ENCODE assay signal across 7 cellular contexts in genomic region chr17:68022547-68022946, GRCh38. TPM values are rescaled to one million over a fixed set of nuclear protein-coding genes. Genes with fewer than 3 reads are reported as not detected.
A peak's percentile ranks its signal among the peaks of the same experiment; 100 is the strongest.
DNase-seq lines count a peak whose midpoint lies in the region; ATAC-seq, FAIRE-seq and TF ChIP-seq lines count a peak whose summit lies in the region.
"Not testable (repeated sequence)": the region's sequence is repeated elsewhere in the genome, so short reads cannot be mapped to it uniquely, and the experiment has no call there.

No MANE protein-coding gene starts in this region.

- H3K9me3 Mint-ChIP-seq in HFFc6, result not testable (repeated sequence)

- H2AFZ ChIP-seq in PC-3 (ENCODE audit: low read length); H1 (ENCODE audit: low read length): not testable (repeated sequence)

- H2BK20ac ChIP-seq in H1 (ENCODE audit: low read length), result not testable (repeated sequence)

- ATAC-seq in PC-3, result not testable (repeated sequence)

- H4K91ac ChIP-seq in H1 (replicated peaks; ENCODE audit: insufficient read length, low read length), result not testable (repeated sequence)

- peaks cover 13% of the 10 kb centered on the region for H3K4me1 ChIP-seq in DOHH2 (ENCODE audit: control insufficient read depth, low read length)
- H3K4me1 ChIP-seq in PC-3 (ENCODE audit: insufficient read depth, low read length); H1 (replicated peaks in 1 of 4; ENCODE audit: control insufficient read depth in 3 of 4, insufficient read depth in 4 of 4, low read length in 3 of 4): not testable (repeated sequence)

- not testable (repeated sequence) for TF ChIP-seq POLR2A in H1 (IDR thresholded peaks at IDR 0.05; ENCODE audit: control extremely low read depth in 1 of 2, low read depth in 2 of 2, low read length in 2 of 2)

- TF ChIP-seq EP300 in H1 (IDR thresholded peaks at IDR 0.05; ENCODE audit: borderline replicate concordance in 1 of 2, low read depth in 2 of 2, low read length in 2 of 2), result not testable (repeated sequence)

- not testable (repeated sequence) for H3K9ac ChIP-seq in PC-3 (ENCODE audit: low read length); H1 (replicated peaks in 1 of 4; ENCODE audit: extremely low read depth in 1 of 4, low read depth in 3 of 4, low read length in 3 of 4)

- peaks cover 13% of the 10 kb centered on the region for H3K4me1 Mint-ChIP-seq in HFFc6 (ENCODE audit: low read depth)

- not testable (repeated sequence) for H4K8ac ChIP-seq in H1 (ENCODE audit: extremely low read depth, insufficient read depth, low read length)

- CTCF ChIA-PET in PC-3 (lab: Charles Lee), result not testable (repeated sequence)
- CTCF ChIA-PET in H1 (lab: Charles Lee; ENCODE audit: partially characterized antibody), result interaction anchor here (0.6 to 1.8 kb wide), 15 partner anchors 8 to 377 kb away, joined by 3 to 13 read pairs (median 4); partner anchors contain the start of gene KPNA2

- not testable (repeated sequence) for H3K9me3 ChIP-seq in DOHH2 (ENCODE audit: control insufficient read depth, insufficient read depth, low read length); PC-3 (ENCODE audit: low read length); WERI-Rb-1 (ENCODE audit: severe bottlenecking); H1 (ENCODE audit: insufficient read depth in 2 of 2, low read depth in 1 of 2, low read length in 1 of 2)

- H3K4me3 ChIP-seq in DOHH2 (ENCODE audit: low read length); PC-3 (ENCODE audit: low read length); WERI-Rb-1 (ENCODE audit: low read depth, low read length); H1 (ENCODE audit: extremely low read depth in 1 of 4, insufficient read depth in 2 of 4, low read depth in 3 of 4, low read length in 4 of 4): not testable (repeated sequence)

- not testable (repeated sequence) for H3F3A ChIP-seq in DOHH2 (ENCODE audit: control insufficient read depth, insufficient read depth); PC-3 (ENCODE audit: low read length, unreplicated experiment)

- H3K56ac ChIP-seq in H1 (replicated peaks; ENCODE audit: insufficient read length, low read depth, low read length), result not testable (repeated sequence)

- H3K27ac ChIP-seq in 22Rv1; DOHH2 (ENCODE audit: low read depth, low read length); PC-3 (ENCODE audit: low read length); WERI-Rb-1; H1 (ENCODE audit: low read depth, low read length): not testable (repeated sequence)

- H3K4me3 Mint-ChIP-seq in HFFc6, result not testable (repeated sequence)

- intact Hi-C loops in PC-3 (cut with micrococcal nuclease), result not testable (repeated sequence)

- H3K18ac ChIP-seq in H1 (ENCODE audit: extremely low read depth, low read length), result not testable (repeated sequence)

- not testable (repeated sequence) for H3K27ac Mint-ChIP-seq in HFFc6

- peak; percentile 16 to 35; a peak in 2 of 4 replicates for TF ChIP-seq RAD21 in H1 (IDR thresholded peaks at IDR 0.05 in 1 of 2, conservative IDR thresholded peaks at IDR 0.05 in 1 of 2; ENCODE audit: low read depth in 2 of 2, low read length in 2 of 2)

- not testable (repeated sequence) for H3K14ac ChIP-seq in H1 (ENCODE audit: insufficient read length)

- H4K20me1 ChIP-seq in DOHH2 (ENCODE audit: control insufficient read depth, insufficient read depth, low read depth, low read length); PC-3 (ENCODE audit: low read length); H1 (replicated peaks in 1 of 2; ENCODE audit: control insufficient read depth in 1 of 2, insufficient read depth in 2 of 2, low read length in 2 of 2): not testable (repeated sequence)

- not testable (repeated sequence) for H2BK5ac ChIP-seq in H1 (ENCODE audit: low read depth, low read length)

- DNase-seq in HFFc6; PC-3; WERI-Rb-1; H1 (ENCODE audit: low read depth in 1 of 2, low spot score in 2 of 2): not testable (repeated sequence)
- DNase-seq in mesenteric fat pad (ENCODE audit: low spot score), result peak; percentile 37

- not testable (repeated sequence) for H2BK12ac ChIP-seq in H1 (ENCODE audit: low read depth, low read length)

- not testable (repeated sequence) for H2BK120ac ChIP-seq in H1 (replicated peaks; ENCODE audit: low read depth, low read length)

- not testable (repeated sequence) for H3K4me2 ChIP-seq in DOHH2 (ENCODE audit: low read length); PC-3 (ENCODE audit: low read length); H1 (ENCODE audit: insufficient read depth in 1 of 2, low read depth in 2 of 2, low read length in 2 of 2)

- not testable (repeated sequence) for H4K5ac ChIP-seq in H1 (ENCODE audit: insufficient read length, low read depth, low read length)

- H3K27me3 Mint-ChIP-seq in HFFc6 (ENCODE audit: insufficient read depth), result not testable (repeated sequence)

- H2AK5ac ChIP-seq in H1 (ENCODE audit: low read depth, low read length), result not testable (repeated sequence)

- H3K79me2 ChIP-seq in DOHH2 (ENCODE audit: control insufficient read depth, low read length); PC-3 (ENCODE audit: low read length); H1 (ENCODE audit: control insufficient read depth in 1 of 2, insufficient read depth in 2 of 2, low read length in 2 of 2): not testable (repeated sequence)

- POLR2A ChIA-PET in PC-3 (lab: Charles Lee; ENCODE audit: unreplicated experiment), result not testable (repeated sequence)
- POLR2A ChIA-PET in H1 (lab: Charles Lee; ENCODE audit: partially characterized antibody), result interaction anchor here (0.9 to 4.0 kb wide), 3 partner anchors 12 to 55 kb away, joined by 3 to 41 read pairs (median 9); partner anchors contain the start of gene KPNA2

- H3K23ac ChIP-seq in H1 (ENCODE audit: insufficient read length), result not testable (repeated sequence)

- H3K79me1 ChIP-seq in H1 (ENCODE audit: low read depth, low read length), result not testable (repeated sequence)

- not testable (repeated sequence) for FAIRE-seq in H1 (lab: Jason Lieb, UNC)

- not testable (repeated sequence) for H3K23me2 ChIP-seq in H1 (ENCODE audit: low read depth, low read length)

- H3K27me3 ChIP-seq in DOHH2 (ENCODE audit: control insufficient read depth, low read length); PC-3 (ENCODE audit: low read length); WERI-Rb-1 (ENCODE audit: insufficient read depth, low read depth, severe bottlenecking); H1 (replicated peaks in 1 of 4; ENCODE audit: control insufficient read depth in 3 of 4, extremely low read depth in 1 of 4, insufficient read depth in 3 of 4, low read length in 3 of 4): not testable (repeated sequence)

- WGBS in H1 (ENCODE audit: extremely low coverage in 1 of 2, insufficient coverage in 1 of 2, insufficient read length in 1 of 2, insufficient replicate concordance in 2 of 2, low coverage in 1 of 2, low lambda C conversion rate in 2 of 2, missing lambda C conversion rate in 1 of 2), 2 experiments, result 87% methylated on average over 15 of the region's 15 CpGs; no CpG with 5 or more reads in 1 of the 2 experiments

- BruUV-seq in PC-3 (replicated peaks; lab: Mats Ljungman, UMichigan), result not testable (repeated sequence)

- not testable (repeated sequence) for H2BK15ac ChIP-seq in H1 (ENCODE audit: low read length)

- not testable (repeated sequence) for H3K36me3 Mint-ChIP-seq in HFFc6 (ENCODE audit: low read depth)

- TF ChIP-seq CTCF in 22Rv1 (IDR thresholded peaks at IDR 0.05) (peak; percentile 40), DOHH2 (IDR thresholded peaks at IDR 0.05; ENCODE audit: low read depth, low read length, poor library complexity, severe bottlenecking) (peak; percentile 47), HFFc6 (IDR thresholded peaks at IDR 0.05) (peak; percentile 30; the same call in 1 of the 2 replicates), PC-3 (conservative IDR thresholded peaks at IDR 0.05; ENCODE audit: low read depth, low read length) (peak; percentile 30; the same call in 1 of the 2 replicates), WERI-Rb-1 (IDR thresholded peaks at IDR 0.05; ENCODE audit: low read depth, low read length) (peak; percentile 8; the same call in 1 of the 2 replicates), H1 (IDR thresholded peaks at IDR 0.05; ENCODE audit: control extremely low read depth in 1 of 3, insufficient read depth in 1 of 3, low read depth in 1 of 3, low read length in 3 of 3) (peak in 2 of 3 experiments; percentile 21 to 23; a peak in 2 of 4 replicates)

- H3K4ac ChIP-seq in H1 (replicated peaks; ENCODE audit: insufficient read length, low read depth, low read length), result not testable (repeated sequence)

- H3K9me2 ChIP-seq in DOHH2 (replicated peaks; ENCODE audit: control insufficient read depth, low read length); PC-3 (replicated peaks; ENCODE audit: low read length): not testable (repeated sequence)

- not testable (repeated sequence) for H3K36me3 ChIP-seq in DOHH2 (ENCODE audit: control insufficient read depth, low read length); PC-3 (ENCODE audit: low read depth, low read length); WERI-Rb-1; H1 (ENCODE audit: control insufficient read depth in 2 of 4, insufficient read depth in 4 of 4, low read length in 3 of 4)

RNA-seq across cellular contexts. Expression of gene KPNA2, which starts 13.0 kb away (rescaled TPM):
- total RNA-seq in HFFc6 (2021; fragmentation: NEBNext Ultra II Directional; extraction: Animal tissue kit (Norgen Biotek cat#: 25700)), result 100 to 1,000 TPM; 152 to 296 (median 277) TPM
- 223 and 288 TPM in 2 replicates for total RNA-seq in PC-3 (2014; rRNA removed)
- total RNA-seq in H1 (2021; fragmentation: NEBNext Ultra II Directional; extraction: Animal tissue kit (Norgen Biotek cat#: 25700)), result 599 and 612 TPM in 2 replicates
- polyA plus RNA-seq in H1 (2011; rRNA removed), result 282 and 413 TPM in 2 replicates
- 359 TPM for polyA plus RNA-seq in H1 (2011; cell fraction: cytosol; rRNA removed)
- 273 TPM for polyA plus RNA-seq in H1 (2011; cell fraction: nucleus; rRNA removed)
- polyA plus RNA-seq in H1 (2012, experiment 1 of 2), result 400 to 532 TPM (median 448 TPM) in 4 replicates
- polyA plus RNA-seq in H1 (2012, experiment 2 of 2), result 97.1 TPM
- 316 TPM for polyA plus RNA-seq in H1 (2013, experiment 1 of 2)
- polyA plus RNA-seq in H1 (2013, experiment 2 of 2), result 317 TPM
- polyA minus RNA-seq in H1 (2011; rRNA and poly(A)+ RNA removed), result 770 and 875 TPM in 2 replicates
- 428 TPM for polyA minus RNA-seq in H1 (2011; cell fraction: cytosol; rRNA and poly(A)+ RNA removed)
- 320 TPM for polyA minus RNA-seq in H1 (2011; cell fraction: nucleus; rRNA and poly(A)+ RNA removed)
- total RNA-seq in mesenteric fat pad, result 37.9 TPM

RNA-seq across cellular contexts. Expression of gene C17orf58, which starts 26.3 kb away (rescaled TPM):
- 1 to 10 TPM; 5.4 to 6.6 (median 6.1) TPM for total RNA-seq in HFFc6 (2021; fragmentation: NEBNext Ultra II Directional; extraction: Animal tissue kit (Norgen Biotek cat#: 25700))
- total RNA-seq in PC-3 (2014; rRNA removed), result 13.2 and 25.3 TPM in 2 replicates
- total RNA-seq in H1 (2021; fragmentation: NEBNext Ultra II Directional; extraction: Animal tissue kit (Norgen Biotek cat#: 25700)), result 21.8 and 24.1 TPM in 2 replicates
- 20.5 and 22.6 TPM in 2 replicates for polyA plus RNA-seq in H1 (2011; rRNA removed)
- polyA plus RNA-seq in H1 (2011; cell fraction: cytosol; rRNA removed), result 23.9 TPM
- polyA plus RNA-seq in H1 (2011; cell fraction: nucleus; rRNA removed), result 18.5 TPM
- polyA plus RNA-seq in H1 (2012, experiment 1 of 2), result 17.9 to 21.2 TPM (median 19.4 TPM) in 4 replicates
- 8.9 TPM for polyA plus RNA-seq in H1 (2012, experiment 2 of 2)
- 32.3 TPM for polyA plus RNA-seq in H1 (2013, experiment 1 of 2)
- polyA plus RNA-seq in H1 (2013, experiment 2 of 2), result 34.2 TPM
- polyA minus RNA-seq in H1 (2011; rRNA and poly(A)+ RNA removed), result 10.9 and 11.1 TPM in 2 replicates
- polyA minus RNA-seq in H1 (2011; cell fraction: cytosol; rRNA and poly(A)+ RNA removed), result 8.1 TPM
- polyA minus RNA-seq in H1 (2011; cell fraction: nucleus; rRNA and poly(A)+ RNA removed), result 7.9 TPM
- total RNA-seq in mesenteric fat pad, result 8.8 TPM
